ENCODE assay signal across 11 cellular contexts in the genomic region with DNA sequence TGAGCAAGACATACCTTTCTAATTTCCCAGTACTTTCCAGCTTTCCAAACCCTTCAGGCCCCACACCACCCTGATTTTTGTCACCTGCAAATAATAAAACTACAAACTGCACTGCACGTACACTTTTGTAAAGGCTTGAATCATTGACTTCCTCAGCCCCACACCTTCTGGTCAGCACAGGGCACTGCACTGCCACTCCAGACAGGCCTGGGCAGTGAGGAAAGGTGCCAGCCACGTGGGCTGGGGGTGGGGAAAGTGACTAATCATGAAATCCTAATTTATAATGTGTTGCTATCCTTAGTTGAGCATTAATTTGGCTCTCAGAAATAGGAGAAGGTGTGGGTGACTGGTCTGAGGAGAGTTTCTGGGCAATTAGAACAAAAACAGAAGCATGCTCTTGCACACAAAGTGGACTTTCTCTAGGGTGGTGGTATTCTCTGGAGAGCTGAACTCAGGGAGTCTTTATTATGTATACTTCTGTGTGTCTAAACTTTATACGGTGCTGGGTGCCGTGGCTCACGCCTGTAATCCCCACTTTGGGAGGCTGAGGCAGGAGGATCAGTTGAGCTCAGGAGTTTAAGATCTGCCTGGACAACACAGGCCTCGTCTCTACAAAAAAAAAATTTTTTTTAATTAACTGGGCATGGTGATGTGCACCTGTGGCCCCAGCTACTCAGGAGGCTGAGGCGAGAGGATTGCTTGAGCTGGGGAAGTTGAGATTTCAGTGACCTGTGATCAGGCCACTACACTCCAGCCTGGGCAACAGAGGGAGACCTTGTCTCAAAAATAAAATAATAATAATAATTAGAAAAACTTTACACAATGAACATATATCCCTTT. TPM values are rescaled to one million over a fixed set of nuclear protein-coding genes. Genes with fewer than 3 reads are reported as not detected.
DNase-seq lines count a peak whose midpoint lies in the region; ATAC-seq and TF ChIP-seq lines count a peak whose summit lies in the region.
"Had no signal": no experiment of that assay in that cellular context is flagged by ENCODE, and none has a peak within 500 bp of the region (broad histone marks: within the 10 kb centered on the region; RNA-seq: fewer than 3 reads in every experiment).

No MANE protein-coding gene starts in this region.

- no peak for ATAC-seq in activated naive CD8-positive, alpha-beta T cell treated with anti-CD3 and anti-CD28 coated beads, Interleukin-2, amount 50 U/mL, for 24 hours
- ATAC-seq in activated T-helper 17 cell treated with anti-CD3 and anti-CD28 coated beads, Interleukin-2, amount 50 U/mL, for 72 hours (replicated peaks) = no peak

- intact Hi-C loops in activated naive CD4-positive, alpha-beta T cell treated with anti-CD3 and anti-CD28 coated beads for 36 hours (cut with micrococcal nuclease) = no loop called here

- no peaks in the 10 kb centered on the region for H3K9me3 ChIP-seq in AG04450 (ENCODE audit: control insufficient read depth, insufficient read depth, low read length)
- H3K9me3 ChIP-seq in Loucy (ENCODE audit: insufficient read depth, low read depth, low read length) = no peaks in the 10 kb centered on the region
- H3K9me3 ChIP-seq in mesenchymal stem cell (ENCODE audit: control insufficient read depth, low read length) = no peaks in the 10 kb centered on the region

- DNase-seq in AG04450 (ENCODE audit: low read depth, low spot score) (no peak), cardiac fibroblast (ENCODE audit: low read depth in 2 of 2) (peak in 1 of 2 donors; percentile 25), mesenchymal stem cell (no peak)
- no peak for DNase-seq in activated CD8-positive, alpha-beta memory T cell treated with anti-CD3 and anti-CD28 coated beads, Interleukin-2, amount 50 U/mL, for 4 hours
- no peak for DNase-seq in activated naive CD8-positive, alpha-beta T cell treated with anti-CD3 and anti-CD28 coated beads, Interleukin-2, amount 50 U/mL, for 24 hours
- DNase-seq in activated naive CD4-positive, alpha-beta T cell treated with anti-CD3 and anti-CD28 coated beads for 36 hours = no peak
- DNase-seq: hippocampal formation, substantia nigra had no signal

- H3K27me3 Mint-ChIP-seq in activated naive CD8-positive, alpha-beta T cell treated with anti-CD3 and anti-CD28 coated beads, Interleukin-2, amount 50 U/mL, for 24 hours = no peaks in the 10 kb centered on the region
- H3K27me3 Mint-ChIP-seq in activated T-helper 17 cell treated with anti-CD3 and anti-CD28 coated beads, Interleukin-2, amount 50 U/mL, for 72 hours = peaks cover 3% of the 10 kb centered on the region
- no peaks in the 10 kb centered on the region for H3K27me3 Mint-ChIP-seq in activated naive CD4-positive, alpha-beta T cell treated with anti-CD3 and anti-CD28 coated beads for 36 hours (ENCODE audit: low read depth)

- peaks cover 8% of the 10 kb centered on the region; the same call in 1 of the 2 replicates for H3F3A ChIP-seq in Loucy (ENCODE audit: low read depth)

- H2BK15ac ChIP-seq in mesenchymal stem cell (ENCODE audit: low read depth, poor library complexity, severe bottlenecking) = no peak overlapping the region

- no peak overlapping the region for H3K23ac ChIP-seq in mesenchymal stem cell (ENCODE audit: low read length in 2 of 2)

- H3K27ac ChIP-seq in AG04450 (ENCODE audit: low read depth, low read length) = peak overlapping the region; percentile 2
- H3K27ac ChIP-seq in mesenchymal stem cell (ENCODE audit: low read length, poor library complexity, severe bottlenecking) = no peak overlapping the region

- no peak overlapping the region for H3K14ac ChIP-seq in mesenchymal stem cell (ENCODE audit: low read length in 2 of 2)

- H3K36me3 Mint-ChIP-seq in activated naive CD8-positive, alpha-beta T cell treated with anti-CD3 and anti-CD28 coated beads, Interleukin-2, amount 50 U/mL, for 24 hours (ENCODE audit: low read depth) = no peaks in the 10 kb centered on the region
- H3K36me3 Mint-ChIP-seq in activated T-helper 17 cell treated with anti-CD3 and anti-CD28 coated beads, Interleukin-2, amount 50 U/mL, for 72 hours (ENCODE audit: low read depth) = no peaks in the 10 kb centered on the region
- H3K36me3 Mint-ChIP-seq in activated naive CD4-positive, alpha-beta T cell treated with anti-CD3 and anti-CD28 coated beads for 36 hours (ENCODE audit: low read depth) = no peaks in the 10 kb centered on the region

- H4K91ac ChIP-seq in mesenchymal stem cell (ENCODE audit: low read length) = no peak overlapping the region

- H3K4me3 Mint-ChIP-seq in activated naive CD8-positive, alpha-beta T cell treated with anti-CD3 and anti-CD28 coated beads, Interleukin-2, amount 50 U/mL, for 24 hours = no peak overlapping the region
- no peak overlapping the region for H3K4me3 Mint-ChIP-seq in activated T-helper 17 cell treated with anti-CD3 and anti-CD28 coated beads, Interleukin-2, amount 50 U/mL, for 72 hours
- H3K4me3 Mint-ChIP-seq in activated naive CD4-positive, alpha-beta T cell treated with anti-CD3 and anti-CD28 coated beads for 36 hours = no peak overlapping the region

- no peaks in the 10 kb centered on the region for H3K9me3 Mint-ChIP-seq in activated naive CD8-positive, alpha-beta T cell treated with anti-CD3 and anti-CD28 coated beads, Interleukin-2, amount 50 U/mL, for 24 hours
- no peaks in the 10 kb centered on the region for H3K9me3 Mint-ChIP-seq in activated T-helper 17 cell treated with anti-CD3 and anti-CD28 coated beads, Interleukin-2, amount 50 U/mL, for 72 hours
- H3K9me3 Mint-ChIP-seq in activated naive CD4-positive, alpha-beta T cell treated with anti-CD3 and anti-CD28 coated beads for 36 hours = no peaks in the 10 kb centered on the region

- H3K36me3 ChIP-seq in Loucy (ENCODE audit: insufficient read depth, low read length) (no peaks in the 10 kb centered on the region), mesenchymal stem cell (ENCODE audit: control insufficient read depth in 1 of 2, insufficient read depth in 2 of 2, low read depth in 1 of 2, low read length in 2 of 2) (no peaks in the 10 kb centered on the region)

- no peak overlapping the region for H3K18ac ChIP-seq in mesenchymal stem cell (ENCODE audit: low read depth in 1 of 2, low read length in 2 of 2)

- peaks cover 3% of the 10 kb centered on the region for H3K4me1 Mint-ChIP-seq in activated naive CD8-positive, alpha-beta T cell treated with anti-CD3 and anti-CD28 coated beads, Interleukin-2, amount 50 U/mL, for 24 hours
- no peaks in the 10 kb centered on the region for H3K4me1 Mint-ChIP-seq in activated T-helper 17 cell treated with anti-CD3 and anti-CD28 coated beads, Interleukin-2, amount 50 U/mL, for 72 hours
- H3K4me1 Mint-ChIP-seq in activated naive CD4-positive, alpha-beta T cell treated with anti-CD3 and anti-CD28 coated beads for 36 hours (ENCODE audit: low read depth) = no peaks in the 10 kb centered on the region

- H3K4ac ChIP-seq in mesenchymal stem cell (ENCODE audit: low read depth in 1 of 2, low read length in 2 of 2) = no peak overlapping the region

- no peaks in the 10 kb centered on the region for H4K20me1 ChIP-seq in Loucy (ENCODE audit: insufficient read depth, low read length, poor library complexity, severe bottlenecking)

- H2AK5ac ChIP-seq in mesenchymal stem cell (ENCODE audit: low read length, severe bottlenecking) = no peak overlapping the region

- no peak overlapping the region for H2BK120ac ChIP-seq in mesenchymal stem cell (ENCODE audit: low read depth, low read length)

- peak overlapping the region in 1 of 2 experiments; percentile 14 for H2BK12ac ChIP-seq in mesenchymal stem cell (ENCODE audit: low read length in 2 of 2)

- peak overlapping the region; percentile 63 for H2AFZ ChIP-seq in Loucy (ENCODE audit: low read length)
- H2AFZ ChIP-seq in mesenchymal stem cell (ENCODE audit: low read depth, low read length) = no peak overlapping the region

- H3K9ac ChIP-seq in Loucy (ENCODE audit: low read depth, low read length, poor library complexity, severe bottlenecking) (peak overlapping the region; percentile 26), mesenchymal stem cell (ENCODE audit: low read length) (peak overlapping the region; percentile 45)

- WGBS in mesenchymal stem cell = 84% methylated on average over 7 of the region's 7 CpGs

- no peak overlapping the region for H3K27ac Mint-ChIP-seq in activated naive CD8-positive, alpha-beta T cell treated with anti-CD3 and anti-CD28 coated beads, Interleukin-2, amount 50 U/mL, for 24 hours
- no peak overlapping the region for H3K27ac Mint-ChIP-seq in activated T-helper 17 cell treated with anti-CD3 and anti-CD28 coated beads, Interleukin-2, amount 50 U/mL, for 72 hours
- no peak overlapping the region for H3K27ac Mint-ChIP-seq in activated naive CD4-positive, alpha-beta T cell treated with anti-CD3 and anti-CD28 coated beads for 36 hours

- no peaks in the 10 kb centered on the region for H3K79me2 ChIP-seq in Loucy (ENCODE audit: insufficient read depth, low read length)

- H3K4me2 ChIP-seq in Loucy (ENCODE audit: low read depth, low read length, poor library complexity, severe bottlenecking) = no peak overlapping the region
- no peak overlapping the region for H3K4me2 ChIP-seq in mesenchymal stem cell (ENCODE audit: low read length, poor library complexity, severe bottlenecking)

- CTCF ChIA-PET in AG04450 (lab: Charles Lee) = interaction anchor here (0.7 kb wide), 1 partner anchor 69 kb away, joined by 4 read pairs; no protein-coding TSS in a partner anchor
- CTCF ChIA-PET in activated naive CD4-positive, alpha-beta T cell treated with anti-CD3 and anti-CD28 coated beads for 36 hours (lab: Charles Lee) = interaction anchor here (0.8 kb wide), 1 partner anchor 216 kb away, joined by 3 read pairs; no protein-coding TSS in a partner anchor

- no peak overlapping the region for H3K4me3 ChIP-seq in AG04450 (ENCODE audit: low read depth, low read length)
- H3K4me3 ChIP-seq in Loucy (ENCODE audit: low read length, poor library complexity, severe bottlenecking) = no peak overlapping the region
- no peak overlapping the region for H3K4me3 ChIP-seq in cardiac fibroblast (replicated peaks in 1 of 2; ENCODE audit: low read depth in 2 of 2, low read length in 2 of 2)
- no peak overlapping the region for H3K4me3 ChIP-seq in mesenchymal stem cell (ENCODE audit: insufficient read depth in 1 of 2, low read depth in 1 of 2, low read length in 2 of 2)
- H3K4me3 ChIP-seq: skin epidermis had no signal

- H3K4me1 ChIP-seq in Loucy (ENCODE audit: insufficient read depth, low read length, poor library complexity, severe bottlenecking) = peaks cover 42% of the 10 kb centered on the region
- H3K4me1 ChIP-seq in mesenchymal stem cell (ENCODE audit: control insufficient read depth, insufficient read depth, low read depth, low read length) = peaks cover 13% of the 10 kb centered on the region

- POLR2A ChIA-PET in AG04450 (lab: Yijun Ruan, JAX) = interaction anchor here (0.5 to 0.8 kb wide), 3 partner anchors 10 to 109 kb away, joined by 3 to 7 read pairs (median 3); no protein-coding TSS in a partner anchor

- H4K8ac ChIP-seq in mesenchymal stem cell (ENCODE audit: low read length) = no peak overlapping the region

- TF ChIP-seq CTCF in AG04450 (IDR thresholded peaks at IDR 0.05; ENCODE audit: low read depth, low read length) (no peak), Loucy (conservative IDR thresholded peaks at IDR 0.05; ENCODE audit: low read length) (no peak; the same call in 1 of the 2 replicates), cardiac fibroblast (IDR thresholded peaks at IDR 0.05; ENCODE audit: low read depth, low read length) (peak; percentile 14)

- H3K27me3 ChIP-seq in AG04450 (ENCODE audit: control insufficient read depth, insufficient read depth, low read length) = no peaks in the 10 kb centered on the region
- no peaks in the 10 kb centered on the region for H3K27me3 ChIP-seq in Loucy (ENCODE audit: insufficient read depth, low read length, poor library complexity, severe bottlenecking)
- H3K27me3 ChIP-seq in mesenchymal stem cell (ENCODE audit: control insufficient read depth in 1 of 2, insufficient read depth in 1 of 2, low read length in 2 of 2) = no peaks in the 10 kb centered on the region

- H2BK5ac ChIP-seq in mesenchymal stem cell (ENCODE audit: low read depth, low read length, poor library complexity, severe bottlenecking) = no peak overlapping the region

- H3K9me2 ChIP-seq in Loucy (replicated peaks; ENCODE audit: low read depth, low read length) = no peaks in the 10 kb centered on the region

- H3K79me1 ChIP-seq in mesenchymal stem cell (replicated peaks; ENCODE audit: low read length, poor library complexity, severe bottlenecking) = no peaks in the 10 kb centered on the region

RNA-seq across cellular contexts. Expression of a gene that starts 58.2 kb away (rescaled TPM):
- polyA plus RNA-seq in AG04450 (2011; rRNA removed) = 89.6 and 90.4 TPM in 2 replicates
- polyA minus RNA-seq in AG04450 (2011; rRNA and poly(A)+ RNA removed) = 265 and 295 TPM in 2 replicates
- 55.8 TPM for polyA plus RNA-seq in mesenchymal stem cell (2013, experiment 1 of 2)
- polyA plus RNA-seq in mesenchymal stem cell (2013, experiment 2 of 2) = 47.9 TPM
- total RNA-seq in activated T-helper 17 cell treated with anti-CD3 and anti-CD28 coated beads, Interleukin-2, amount 50 U/mL, for 72 hours = 10 to 100 TPM; 22.5 to 23.6 TPM
- 10 to 100 TPM; 47.7 to 48.0 TPM for total RNA-seq in activated naive CD4-positive, alpha-beta T cell treated with anti-CD3 and anti-CD28 coated beads for 36 hours
